In the genomic region with DNA sequence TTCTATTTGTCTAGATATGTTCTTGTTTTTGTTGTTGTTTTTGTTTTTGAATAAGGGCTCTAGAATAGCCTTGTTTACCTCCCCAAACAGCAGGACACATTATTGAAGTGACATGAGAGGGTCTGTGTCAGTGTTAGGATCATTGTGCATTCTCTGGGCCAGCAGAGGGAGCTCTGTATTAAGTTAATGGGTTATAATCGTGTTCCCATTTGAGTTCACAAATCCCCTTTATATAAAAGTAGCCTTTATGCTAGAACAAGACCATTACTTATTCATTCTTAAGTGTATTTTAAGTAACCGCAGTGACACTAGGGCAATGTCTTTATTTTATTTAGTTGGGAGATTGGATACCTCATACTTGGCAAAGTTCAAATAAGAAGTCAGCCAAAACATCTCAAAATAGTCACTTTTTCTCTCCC, we compare ENCODE assay signal across 8 cellular contexts. TPM values are rescaled to one million over a fixed set of nuclear protein-coding genes. Genes with fewer than 3 reads are reported as not detected.
DNase-seq lines count a peak whose midpoint lies in the region; ATAC-seq, FAIRE-seq and TF ChIP-seq lines count a peak whose summit lies in the region.

No MANE protein-coding gene starts in this region.

- H3K4me2 ChIP-seq in endothelial cell of umbilical vein (ENCODE audit: insufficient read depth, low read length), result no peak overlapping the region

- no peak overlapping the region for H3K9ac ChIP-seq in endothelial cell of umbilical vein (replicated peaks; ENCODE audit: extremely low read depth, insufficient read depth, low read length)

- POLR2A ChIA-PET in AG04449 (lab: Yijun Ruan, JAX), result interaction anchor here (0.8 kb wide), 1 partner anchor 38 kb away, joined by 3 read pairs; no protein-coding TSS in a partner anchor
- POLR2A ChIA-PET in endothelial cell of umbilical vein (lab: Charles Lee), result no interaction called here

- peaks cover 55% of the 10 kb centered on the region for H3K4me1 Mint-ChIP-seq in stimulated activated memory B cell treated with anti-CD40 and anti-IgM and Interleukin-4, amounts not matched to agents 10 μg/mL and 1 μg/mL and 100 μg/mL, for 72 hours

- H3K4me3 Mint-ChIP-seq in stimulated activated memory B cell treated with anti-CD40 and anti-IgM and Interleukin-4, amounts not matched to agents 10 μg/mL and 1 μg/mL and 100 μg/mL, for 72 hours, result no peak overlapping the region

- no peak for DNase-seq in AG04449 (ENCODE audit: low read depth, low spot score)
- DNase-seq in GM13977 (ENCODE audit: low spot score), result peak; percentile 19
- DNase-seq in NCI-H2227 treated with DMSO at 0.1 percent for 48 hours (lab: John Stamatoyannopoulos, UW), result peak; percentile 23
- DNase-seq in activated CD4-positive, alpha-beta T cell treated with anti-CD3 and anti-CD28 coated beads, Interleukin-2, amount 50 U/mL, for 4 hours, result peak; percentile 44
- DNase-seq in endothelial cell of umbilical vein (ENCODE audit: low read depth, low spot score), result peak; percentile 74
- DNase-seq in myocyte (ENCODE audit: low read depth), result peak; percentile 82
- DNase-seq in stromal cell of bone marrow (ENCODE audit: low read depth), result peak; percentile 73

- peaks cover 56% of the 10 kb centered on the region for H3K36me3 Mint-ChIP-seq in stimulated activated memory B cell treated with anti-CD40 and anti-IgM and Interleukin-4, amounts not matched to agents 10 μg/mL and 1 μg/mL and 100 μg/mL, for 72 hours

- CTCF ChIA-PET in AG04449 (lab: Yijun Ruan, JAX) (interaction anchor here (0.6 to 8.6 kb wide), 38 partner anchors 9 to 768 kb away, joined by 3 to 156 read pairs (median 6); partner anchors contain the start of genes KCNS1 and TOMM34), endothelial cell of umbilical vein (lab: Charles Lee) (interaction anchor here (0.7 to 7.0 kb wide), 36 partner anchors 8 to 760 kb away, joined by 3 to 106 read pairs (median 5); partner anchors contain the start of gene KCNS1)

- peaks cover 0 to 3% of the 10 kb centered on the region in 2 experiments for H3K36me3 ChIP-seq in endothelial cell of umbilical vein (ENCODE audit: control insufficient read depth in 2 of 2, extremely low read depth in 1 of 2, insufficient read depth in 2 of 2, low read length in 2 of 2)

- TF ChIP-seq POLR2A in endothelial cell of umbilical vein (IDR thresholded peaks at IDR 0.05; ENCODE audit: low read depth, low read length), result no peak

- intact Hi-C loops in endothelial cell of umbilical vein (cut with micrococcal nuclease), result loop anchor here (1.0 to 2.0 kb wide), 6 partner anchors 34 to 280 kb away; partner anchors contain the start of gene STK4

- H3K27me3 Mint-ChIP-seq in stimulated activated memory B cell treated with anti-CD40 and anti-IgM and Interleukin-4, amounts not matched to agents 10 μg/mL and 1 μg/mL and 100 μg/mL, for 72 hours, result no peaks in the 10 kb centered on the region

- dilution Hi-C loops in endothelial cell of umbilical vein (cut with MboI; ENCODE audit: extremely low pct_ligation_motif_present, low sequenced_read_pairs), result no loop called here

- H3K9me3 ChIP-seq in endothelial cell of umbilical vein (replicated peaks; ENCODE audit: control insufficient read depth, insufficient read depth, low read length), result no peaks in the 10 kb centered on the region

- no peak overlapping the region for H3K27ac ChIP-seq in endothelial cell of umbilical vein (ENCODE audit: insufficient read depth, low read depth, low read length)

- TF ChIP-seq CTCF in AG04449 (IDR thresholded peaks at IDR 0.05; ENCODE audit: insufficient read depth, low read length, missing control alignments) (peak; percentile 54), GM13977 (IDR thresholded peaks at IDR 0.05; ENCODE audit: extremely low read depth, insufficient read depth, missing control alignments) (peak; percentile 66), endothelial cell of umbilical vein (IDR thresholded peaks at IDR 0.05; ENCODE audit: extremely low read depth in 1 of 2, insufficient read depth in 1 of 2, low read depth in 1 of 2, low read length in 2 of 2) (peak; percentile 67 to 68)

- H3K27me3 ChIP-seq in endothelial cell of umbilical vein (ENCODE audit: control insufficient read depth in 2 of 2, insufficient read depth in 2 of 2, low read length in 2 of 2), result no peaks in the 10 kb centered on the region

- no peak for ATAC-seq in stimulated activated memory B cell treated with anti-CD40 and anti-IgM and Interleukin-4, amounts not matched to agents 10 μg/mL and 1 μg/mL and 100 μg/mL, for 72 hours

- H2AFZ ChIP-seq in endothelial cell of umbilical vein (ENCODE audit: low read depth, low read length), result no peak overlapping the region

- no peak for FAIRE-seq in endothelial cell of umbilical vein (lab: Jason Lieb, UNC)

- H3K4me3 ChIP-seq in AG04449 (ENCODE audit: low read depth, low read length) (no peak overlapping the region), endothelial cell of umbilical vein (replicated peaks in 1 of 3; ENCODE audit: insufficient read depth in 1 of 3, low read depth in 1 of 3, low read length in 3 of 3) (no peak overlapping the region)

- no peaks in the 10 kb centered on the region for H3K4me1 ChIP-seq in endothelial cell of umbilical vein (ENCODE audit: control insufficient read depth, extremely low read depth, insufficient read depth, low read length)

- H3K27ac Mint-ChIP-seq in stimulated activated memory B cell treated with anti-CD40 and anti-IgM and Interleukin-4, amounts not matched to agents 10 μg/mL and 1 μg/mL and 100 μg/mL, for 72 hours, result no peak overlapping the region

- no peaks in the 10 kb centered on the region for H3K9me1 ChIP-seq in endothelial cell of umbilical vein (replicated peaks; ENCODE audit: control insufficient read depth, extremely low read depth, insufficient read depth, low read length)

- no peaks in the 10 kb centered on the region for H4K20me1 ChIP-seq in endothelial cell of umbilical vein (replicated peaks; ENCODE audit: control insufficient read depth, extremely low read depth, insufficient read depth, low read length)

- no peaks in the 10 kb centered on the region for H3K9me3 Mint-ChIP-seq in stimulated activated memory B cell treated with anti-CD40 and anti-IgM and Interleukin-4, amounts not matched to agents 10 μg/mL and 1 μg/mL and 100 μg/mL, for 72 hours

- peaks cover 2% of the 10 kb centered on the region for H3K79me2 ChIP-seq in endothelial cell of umbilical vein (ENCODE audit: control insufficient read depth, insufficient read depth, low read length)

- in situ Hi-C loops in GM13977 (cut with MboI; ENCODE audit: low pct_unique_long_range_greater_than_20kb, low sequenced_read_pairs, unreplicated experiment), result no loop called here

- BruUV-seq in endothelial cell of umbilical vein (replicated peaks; lab: Mats Ljungman, UMichigan), result no TSS peak

TF ChIP-seq in endothelial cell of umbilical vein, 7 proteins besides CTCF, POLR2A, EP300 and RAD21:
- TF ChIP-seq MYC (IDR thresholded peaks at IDR 0.05; ENCODE audit: low read depth, low read length), result no peak
- TF ChIP-seq GATA2 (IDR thresholded peaks at IDR 0.05; ENCODE audit: insufficient read depth, insufficient read length, low read depth, low read length), result no peak

RNA-seq across cellular contexts. Expression of gene STK4, which starts 44.8 kb away (rescaled TPM):
- total RNA-seq in endothelial cell of umbilical vein, result 28.2 and 29.6 TPM in 2 replicates
- 7.0 and 9.1 TPM in 2 replicates for polyA plus RNA-seq in endothelial cell of umbilical vein
- polyA plus RNA-seq in endothelial cell of umbilical vein (2011; cell fraction: cytosol; rRNA removed), result 8.2 and 8.4 TPM in 2 replicates
- polyA plus RNA-seq in endothelial cell of umbilical vein (2011; cell fraction: nucleus; rRNA removed), result 24.4 and 30.2 TPM in 2 replicates
- 9.9 and 12.5 TPM in 2 replicates for polyA plus RNA-seq in endothelial cell of umbilical vein (2012)
- polyA minus RNA-seq in endothelial cell of umbilical vein, result 22.9 and 24.2 TPM in 2 replicates
- polyA minus RNA-seq in endothelial cell of umbilical vein (2011; cell fraction: cytosol; rRNA and poly(A)+ RNA removed), result 20.2 TPM
- 36.4 and 43.6 TPM in 2 replicates for polyA minus RNA-seq in endothelial cell of umbilical vein (2011; cell fraction: nucleus; rRNA and poly(A)+ RNA removed)
- total RNA-seq in myocyte, result 11.3 and 11.4 TPM in 2 replicates
- polyA plus RNA-seq in myocyte (2012), result 7.8 TPM

RNA-seq across cellular contexts. Expression of gene TOMM34, which starts 50.9 kb away (rescaled TPM):
- 37.0 and 44.2 TPM in 2 replicates for total RNA-seq in endothelial cell of umbilical vein
- 36.3 and 36.9 TPM in 2 replicates for polyA plus RNA-seq in endothelial cell of umbilical vein
- polyA plus RNA-seq in endothelial cell of umbilical vein (2011; cell fraction: cytosol; rRNA removed), result 43.8 and 52.2 TPM in 2 replicates
- polyA plus RNA-seq in endothelial cell of umbilical vein (2011; cell fraction: nucleus; rRNA removed), result 21.9 and 24.2 TPM in 2 replicates
- 46.7 and 58.0 TPM in 2 replicates for polyA plus RNA-seq in endothelial cell of umbilical vein (2012)
- 20.4 and 20.6 TPM in 2 replicates for polyA minus RNA-seq in endothelial cell of umbilical vein
- 18.9 TPM for polyA minus RNA-seq in endothelial cell of umbilical vein (2011; cell fraction: cytosol; rRNA and poly(A)+ RNA removed)
- polyA minus RNA-seq in endothelial cell of umbilical vein (2011; cell fraction: nucleus; rRNA and poly(A)+ RNA removed), result 6.0 TPM in 2 replicates
- 35.4 and 35.7 TPM in 2 replicates for total RNA-seq in myocyte
- 42.5 TPM for polyA plus RNA-seq in myocyte (2012)
